In the genomic region with DNA sequence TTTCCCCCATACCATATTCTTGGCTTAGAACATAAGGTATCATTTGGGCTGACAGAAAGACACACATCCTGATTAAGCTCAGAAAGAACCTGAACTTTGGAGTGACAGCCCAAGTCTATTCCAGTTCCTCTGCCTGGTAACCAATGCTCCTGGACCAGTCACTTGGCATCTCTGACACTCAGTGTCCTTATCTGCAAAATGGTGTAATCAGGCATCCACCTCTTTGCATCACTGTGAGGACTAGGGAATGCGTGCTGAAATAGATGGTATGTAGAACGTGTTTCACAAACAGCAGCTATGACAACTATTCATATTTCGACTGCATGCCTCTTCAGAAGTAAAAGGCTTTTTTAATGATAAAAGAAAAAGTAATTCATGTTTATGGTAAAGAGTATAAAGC, we compare ENCODE assay signal across 19 cellular contexts.
"Had no signal": no experiment of that assay in that cellular context is flagged by ENCODE, and none has a peak within 500 bp of the region (broad histone marks: within the 10 kb centered on the region; RNA-seq: fewer than 3 reads in every experiment).

No MANE protein-coding gene starts in this region.

- H3K4me1 ChIP-seq: gastrocnemius medialis, left ventricle myocardium inferior, tibial artery had no signal

- H3K9me3 Mint-ChIP-seq: activated CD4-positive, alpha-beta memory T cell treated with anti-CD3 and anti-CD28 coated beads, Interleukin-2, amount 10 ng/mL, durations not matched to agents 7 days and 5 days; activated naive CD8-positive, alpha-beta T cell treated with anti-CD3 and anti-CD28 coated beads for 36 hours had no signal

- DNase-seq: activated CD4-positive, alpha-beta memory T cell treated with anti-CD3 and anti-CD28 coated beads, Interleukin-2, amount 10 ng/mL, durations not matched to agents 7 days and 5 days; activated CD4-positive, alpha-beta T cell treated with anti-CD3 and anti-CD28 coated beads for 4 hours; activated CD8-positive, alpha-beta memory T cell treated with anti-CD3 and anti-CD28 coated beads, Interleukin-2, amount 10 ng/mL, durations not matched to agents 7 days and 5 days; activated naive CD8-positive, alpha-beta T cell treated with anti-CD3 and anti-CD28 coated beads for 36 hours; amygdala; dorsolateral prefrontal cortex; gastrocnemius medialis; heart left ventricle; left ventricle myocardium inferior; mammary epithelial cell; stimulated activated CD4-positive, alpha-beta T cell treated with anti-CD3 and anti-CD28 coated beads, Interleukin-12 subunit alpha, Interleukin-12 subunit beta, amount 100 ng/mL, for 4 hours; stimulated activated CD4-positive, alpha-beta T cell treated with anti-CD3 and anti-CD28 coated beads, Interleukin-2, amount 100 ng/mL, for 24 hours; stimulated activated naive CD8-positive, alpha-beta T cell treated with anti-CD3 and anti-CD28 coated beads, Interleukin-15, Interleukin-2, amounts not matched to agents 100 U/mL and 50 U/mL, for 24 hours; substantia nigra; tibial artery had no signal

- H3K36me3 ChIP-seq: cardiac muscle cell, gastrocnemius medialis, heart left ventricle, left ventricle myocardium inferior, tibial artery had no signal

- FAIRE-seq: TTC549, urothelium cell line had no signal

- H3K27me3 Mint-ChIP-seq: progenitor cell of endocrine pancreas had no signal

- H3K4me3 Mint-ChIP-seq: activated CD4-positive, alpha-beta memory T cell treated with anti-CD3 and anti-CD28 coated beads, Interleukin-2, amount 10 ng/mL, durations not matched to agents 7 days and 5 days; activated CD8-positive, alpha-beta memory T cell treated with anti-CD3 and anti-CD28 coated beads, Interleukin-2, amount 10 ng/mL, durations not matched to agents 7 days and 5 days; activated naive CD8-positive, alpha-beta T cell treated with anti-CD3 and anti-CD28 coated beads for 36 hours had no signal

- H3K9me3 ChIP-seq: gastrocnemius medialis, heart left ventricle, left ventricle myocardium inferior, tibial artery had no signal

- H3K36me3 Mint-ChIP-seq: activated CD8-positive, alpha-beta memory T cell treated with anti-CD3 and anti-CD28 coated beads, Interleukin-2, amount 10 ng/mL, durations not matched to agents 7 days and 5 days; activated naive CD8-positive, alpha-beta T cell treated with anti-CD3 and anti-CD28 coated beads for 36 hours had no signal

- H3K27ac Mint-ChIP-seq: activated CD4-positive, alpha-beta memory T cell treated with anti-CD3 and anti-CD28 coated beads, Interleukin-2, amount 10 ng/mL, durations not matched to agents 7 days and 5 days; activated CD8-positive, alpha-beta memory T cell treated with anti-CD3 and anti-CD28 coated beads, Interleukin-2, amount 10 ng/mL, durations not matched to agents 7 days and 5 days; activated naive CD8-positive, alpha-beta T cell treated with anti-CD3 and anti-CD28 coated beads for 36 hours had no signal

- H3K27ac ChIP-seq: cardiac muscle cell, dorsolateral prefrontal cortex, gastrocnemius medialis, heart left ventricle, left ventricle myocardium inferior, tibial artery had no signal

- H3K4me3 ChIP-seq: cardiac muscle cell, dorsolateral prefrontal cortex, gastrocnemius medialis, heart left ventricle, left ventricle myocardium inferior, tibial artery had no signal

- H3K27me3 ChIP-seq: cardiac muscle cell, dorsolateral prefrontal cortex, gastrocnemius medialis, heart left ventricle had no signal
